In the genomic region with DNA sequence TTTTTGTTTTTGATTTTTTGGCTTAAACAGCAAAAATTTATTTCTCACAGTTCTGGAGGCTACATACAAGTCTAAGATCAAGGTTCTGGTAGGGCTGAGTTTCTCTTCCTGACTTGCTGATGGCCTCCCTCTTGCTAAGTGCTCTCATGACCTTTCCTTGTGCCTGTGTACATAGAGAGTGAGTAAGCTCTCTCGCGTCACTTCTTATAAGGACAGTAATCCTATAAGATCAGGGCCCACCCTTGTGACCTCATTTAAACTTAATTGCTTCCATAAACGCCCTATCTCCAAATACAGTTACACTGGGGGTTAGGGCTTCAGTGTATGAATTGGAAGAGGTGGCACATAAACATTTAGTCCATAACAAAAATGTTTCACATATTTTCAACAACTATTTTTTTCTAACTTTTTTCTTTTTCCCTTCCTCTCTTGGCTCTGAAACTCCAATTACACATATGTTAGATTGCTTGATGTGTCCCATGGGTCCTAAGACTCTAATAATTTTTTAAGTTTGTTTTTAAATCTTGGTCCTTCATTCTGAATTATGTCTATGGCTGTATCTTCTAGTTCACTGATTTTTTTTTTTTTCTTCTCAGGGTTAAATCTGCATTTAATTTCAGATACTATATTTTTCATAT, we compare ENCODE assay signal across 1 cellular context.
TF ChIP-seq lines count a peak whose summit lies in the region.

No MANE protein-coding gene starts in this region.

TF ChIP-seq in K562, 482 proteins besides CTCF, POLR2A, EP300 and RAD21 (continued from another document and continues in another):
- TF ChIP-seq, protein P1, sequence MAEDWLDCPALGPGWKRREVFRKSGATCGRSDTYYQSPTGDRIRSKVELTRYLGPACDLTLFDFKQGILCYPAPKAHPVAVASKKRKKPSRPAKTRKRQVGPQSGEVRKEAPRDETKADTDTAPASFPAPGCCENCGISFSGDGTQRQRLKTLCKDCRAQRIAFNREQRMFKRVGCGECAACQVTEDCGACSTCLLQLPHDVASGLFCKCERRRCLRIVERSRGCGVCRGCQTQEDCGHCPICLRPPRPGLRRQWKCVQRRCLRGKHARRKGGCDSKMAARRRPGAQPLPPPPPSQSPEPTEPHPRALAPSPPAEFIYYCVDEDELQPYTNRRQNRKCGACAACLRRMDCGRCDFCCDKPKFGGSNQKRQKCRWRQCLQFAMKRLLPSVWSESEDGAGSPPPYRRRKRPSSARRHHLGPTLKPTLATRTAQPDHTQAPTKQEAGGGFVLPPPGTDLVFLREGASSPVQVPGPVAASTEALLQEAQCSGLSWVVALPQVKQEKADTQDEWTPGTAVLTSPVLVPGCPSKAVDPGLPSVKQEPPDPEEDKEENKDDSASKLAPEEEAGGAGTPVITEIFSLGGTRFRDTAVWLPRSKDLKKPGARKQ (CRISPR knock-in tag; IDR thresholded peaks at IDR 0.05): no peak
- no peak for TF ChIP-seq PRDM10 (IDR thresholded peaks at IDR 0.05; ENCODE audit: partially characterized antibody)
- no peak for TF ChIP-seq ZFPM2 (CRISPR knock-in tag; IDR thresholded peaks at IDR 0.05)
- no peak for TF ChIP-seq BMI1 (IDR thresholded peaks at IDR 0.05; ENCODE audit: low read length)
- TF ChIP-seq SAFB2 (IDR thresholded peaks at IDR 0.05; ENCODE audit: borderline replicate concordance, low read depth, low read length, severe bottlenecking): no peak
- no peak for TF ChIP-seq ZSCAN32 (CRISPR knock-in tag; IDR thresholded peaks at IDR 0.05)
- TF ChIP-seq SMAD1 (IDR thresholded peaks at IDR 0.05; ENCODE audit: low read depth, low read length, partially characterized antibody): no peak
- peak; percentile 97 for TF ChIP-seq BACH1 (tag; IDR thresholded peaks at IDR 0.05)
- TF ChIP-seq MXD1 (CRISPR knock-in tag; IDR thresholded peaks at IDR 0.05; ENCODE audit: borderline replicate concordance, poor library complexity, severe bottlenecking): no peak
- TF ChIP-seq HLTF (IDR thresholded peaks at IDR 0.05): peak; percentile 64; the same call in 1 of the 2 replicates
- TF ChIP-seq TSHZ1 (CRISPR knock-in tag; IDR thresholded peaks at IDR 0.05): peak; percentile 64; the same call in 1 of the 2 replicates
- no peak for TF ChIP-seq MAX (CRISPR knock-in tag; IDR thresholded peaks at IDR 0.05)
- TF ChIP-seq XRCC4 (IDR thresholded peaks at IDR 0.05; ENCODE audit: extremely low read depth, insufficient read depth, insufficient read length): no peak
- TF ChIP-seq GTF2B (IDR thresholded peaks at IDR 0.05; ENCODE audit: extremely low read depth, insufficient read length): no peak
- TF ChIP-seq NR2F6 (CRISPR knock-in tag; IDR thresholded peaks at IDR 0.05): peak; percentile 22; the same call in 1 of the 2 replicates
- TF ChIP-seq HMGN3 (IDR thresholded peaks at IDR 0.05; ENCODE audit: borderline replicate concordance, extremely low read depth, insufficient read length, low read depth, low read length): no peak
- no peak for TF ChIP-seq CBFB (CRISPR knock-in tag; IDR thresholded peaks at IDR 0.05)
- TF ChIP-seq HEY1 (CRISPR knock-in tag; IDR thresholded peaks at IDR 0.05; ENCODE audit: borderline replicate concordance): no peak
- no peak for TF ChIP-seq KAT7 (CRISPR knock-in tag; IDR thresholded peaks at IDR 0.05; ENCODE audit: borderline replicate concordance)
- TF ChIP-seq MNT (conservative IDR thresholded peaks at IDR 0.05): peak; percentile 37 to 55
- peak; percentile 95 for TF ChIP-seq ESRRA (IDR thresholded peaks at IDR 0.05; ENCODE audit: borderline replicate concordance, low read depth)
- TF ChIP-seq, protein P2, sequence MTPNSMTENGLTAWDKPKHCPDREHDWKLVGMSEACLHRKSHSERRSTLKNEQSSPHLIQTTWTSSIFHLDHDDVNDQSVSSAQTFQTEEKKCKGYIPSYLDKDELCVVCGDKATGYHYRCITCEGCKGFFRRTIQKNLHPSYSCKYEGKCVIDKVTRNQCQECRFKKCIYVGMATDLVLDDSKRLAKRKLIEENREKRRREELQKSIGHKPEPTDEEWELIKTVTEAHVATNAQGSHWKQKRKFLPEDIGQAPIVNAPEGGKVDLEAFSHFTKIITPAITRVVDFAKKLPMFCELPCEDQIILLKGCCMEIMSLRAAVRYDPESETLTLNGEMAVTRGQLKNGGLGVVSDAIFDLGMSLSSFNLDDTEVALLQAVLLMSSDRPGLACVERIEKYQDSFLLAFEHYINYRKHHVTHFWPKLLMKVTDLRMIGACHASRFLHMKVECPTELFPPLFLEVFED (CRISPR knock-in tag; conservative IDR thresholded peaks at IDR 0.05): peak; percentile 65; the same call in 1 of the 2 replicates
- no peak for TF ChIP-seq ZNF57 (CRISPR knock-in tag; IDR thresholded peaks at IDR 0.05)
- no peak for TF ChIP-seq ZNF174 (CRISPR knock-in tag; IDR thresholded peaks at IDR 0.05)
- TF ChIP-seq DNMT1 (IDR thresholded peaks at IDR 0.05): no peak
- peak; percentile 82 for TF ChIP-seq SMARCC2 (IDR thresholded peaks at IDR 0.05; ENCODE audit: low read depth)
- no peak for TF ChIP-seq MITF (IDR thresholded peaks at IDR 0.05)
- TF ChIP-seq ZNF584 (CRISPR knock-in tag; IDR thresholded peaks at IDR 0.05; ENCODE audit: low read depth): peak; percentile 99
- TF ChIP-seq ZSCAN29 (IDR thresholded peaks at IDR 0.05): no peak
- TF ChIP-seq, protein P3, sequence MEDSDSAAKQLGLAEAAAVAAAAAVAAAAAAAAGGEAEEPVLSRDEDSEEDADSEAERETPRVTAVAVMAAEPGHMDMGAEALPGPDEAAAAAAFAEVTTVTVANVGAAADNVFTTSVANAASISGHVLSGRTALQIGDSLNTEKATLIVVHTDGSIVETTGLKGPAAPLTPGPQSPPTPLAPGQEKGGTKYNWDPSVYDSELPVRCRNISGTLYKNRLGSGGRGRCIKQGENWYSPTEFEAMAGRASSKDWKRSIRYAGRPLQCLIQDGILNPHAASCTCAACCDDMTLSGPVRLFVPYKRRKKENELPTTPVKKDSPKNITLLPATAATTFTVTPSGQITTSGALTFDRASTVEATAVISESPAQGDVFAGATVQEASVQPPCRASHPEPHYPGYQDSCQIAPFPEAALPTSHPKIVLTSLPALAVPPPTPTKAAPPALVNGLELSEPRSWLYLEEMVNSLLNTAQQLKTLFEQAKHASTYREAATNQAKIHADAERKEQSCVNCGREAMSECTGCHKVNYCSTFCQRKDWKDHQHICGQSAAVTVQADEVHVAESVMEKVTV (CRISPR knock-in tag; IDR thresholded peaks at IDR 0.05): no peak
- TF ChIP-seq NRF1 (conservative IDR thresholded peaks at IDR 0.05 in 1 of 2, IDR thresholded peaks at IDR 0.05 in 1 of 2): no peak; a peak in 1 of 4 replicates
- TF ChIP-seq TFAM (CRISPR knock-in tag; conservative IDR thresholded peaks at IDR 0.05): no peak
- TF ChIP-seq, protein P4, sequence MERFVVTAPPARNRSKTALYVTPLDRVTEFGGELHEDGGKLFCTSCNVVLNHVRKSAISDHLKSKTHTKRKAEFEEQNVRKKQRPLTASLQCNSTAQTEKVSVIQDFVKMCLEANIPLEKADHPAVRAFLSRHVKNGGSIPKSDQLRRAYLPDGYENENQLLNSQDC (CRISPR knock-in tag; IDR thresholded peaks at IDR 0.05): no peak
- TF ChIP-seq MAFG (tag; conservative IDR thresholded peaks at IDR 0.05): peak; percentile 87
- TF ChIP-seq ARNT (IDR thresholded peaks at IDR 0.05): peak in 1 of 2 experiments; percentile 81; a peak in 3 of 4 replicates
- TF ChIP-seq POLR3A (IDR thresholded peaks at IDR 0.05; ENCODE audit: borderline replicate concordance, extremely low read depth, insufficient read depth, insufficient read length): no peak
- peak; percentile 87 for TF ChIP-seq TEAD4 (IDR thresholded peaks at IDR 0.05; ENCODE audit: low read length)
- TF ChIP-seq TEAD4 (CRISPR knock-in tag; IDR thresholded peaks at IDR 0.05; ENCODE audit: borderline replicate concordance): no peak
- no peak for TF ChIP-seq SP2 (IDR thresholded peaks at IDR 0.05; ENCODE audit: extremely low read depth, low read depth, low read length, poor library complexity, severe bottlenecking)
